Comparison of ENCODE assay signal across 14 cellular contexts in the genomic region with DNA sequence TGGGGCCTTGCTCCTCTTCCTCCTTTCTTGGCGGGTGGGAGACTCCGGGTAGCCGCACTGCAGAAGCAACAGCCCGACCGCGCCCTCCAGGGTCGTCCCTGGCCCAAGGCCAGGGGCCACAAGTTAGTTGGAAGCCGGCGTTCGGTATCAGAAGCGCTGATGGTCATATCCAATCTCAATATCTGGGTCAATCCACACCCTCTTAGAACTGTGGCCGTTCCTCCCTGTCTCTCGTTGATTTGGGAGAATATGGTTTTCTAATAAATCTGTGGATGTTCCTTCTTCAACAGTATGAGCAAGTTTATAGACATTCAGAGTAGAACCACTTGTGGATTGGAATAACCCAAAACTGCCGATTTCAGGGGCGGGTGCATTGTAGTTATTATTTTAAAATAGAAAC. TPM values are rescaled to one million over a fixed set of nuclear protein-coding genes. Genes with fewer than 3 reads are reported as not detected.
DNase-seq lines count a peak whose midpoint lies in the region; ATAC-seq and TF ChIP-seq lines count a peak whose summit lies in the region.
"Had no signal": no experiment of that assay in that cellular context is flagged by ENCODE, and none has a peak within 500 bp of the region (broad histone marks: within the 10 kb centered on the region; RNA-seq: fewer than 3 reads in every experiment).

No MANE protein-coding gene starts in this region.

- peaks cover 88% of the 10 kb centered on the region for H3K27me3 Mint-ChIP-seq in CD4-positive, alpha-beta T cell
- H3K27me3 Mint-ChIP-seq in activated naive CD8-positive, alpha-beta T cell treated with anti-CD3 and anti-CD28 coated beads, Interleukin-2, amount 10 ng/mL, durations not matched to agents 7 days and 5 days, result peaks cover 86% of the 10 kb centered on the region
- peaks cover 53 to 69% of the 10 kb centered on the region in 2 donors for H3K27me3 Mint-ChIP-seq in natural killer cell (ENCODE audit: low read depth in 2 of 2)

- peak overlapping the region; percentile 4 for H3K4me2 ChIP-seq in BLaER1
- H3K4me2 ChIP-seq: KMS-11 had no signal

- no peak overlapping the region for H3K27ac Mint-ChIP-seq in CD4-positive, alpha-beta T cell
- H3K27ac Mint-ChIP-seq in activated naive CD8-positive, alpha-beta T cell treated with anti-CD3 and anti-CD28 coated beads, Interleukin-2, amount 10 ng/mL, durations not matched to agents 7 days and 5 days, result peak overlapping the region; percentile 38
- peak overlapping the region; percentile 40 to 86 for H3K27ac Mint-ChIP-seq in natural killer cell
- H3K27ac Mint-ChIP-seq: mesothelial cell of epicardium had no signal

- CTCF ChIA-PET in CD4-positive, alpha-beta T cell (lab: Charles Lee), result no interaction called here

- H3K9me3 ChIP-seq in BLaER1, result peaks cover 67% of the 10 kb centered on the region
- no peaks in the 10 kb centered on the region for H3K9me3 ChIP-seq in CD4-positive, alpha-beta T cell (ENCODE audit: control insufficient read depth, low read length)
- H3K9me3 ChIP-seq: esophagus muscularis mucosa, ovary had no signal

- H3K4me1 Mint-ChIP-seq in CD4-positive, alpha-beta T cell (ENCODE audit: low read depth), result peaks cover 49% of the 10 kb centered on the region
- peaks cover 20% of the 10 kb centered on the region for H3K4me1 Mint-ChIP-seq in activated naive CD8-positive, alpha-beta T cell treated with anti-CD3 and anti-CD28 coated beads, Interleukin-2, amount 10 ng/mL, durations not matched to agents 7 days and 5 days
- peaks cover 42 to 48% of the 10 kb centered on the region in 2 donors for H3K4me1 Mint-ChIP-seq in natural killer cell

- ATAC-seq in CD4-positive, alpha-beta T cell (ENCODE audit: poor library complexity), result no peak
- ATAC-seq in activated naive CD8-positive, alpha-beta T cell treated with anti-CD3 and anti-CD28 coated beads, Interleukin-2, amount 10 ng/mL, durations not matched to agents 7 days and 5 days (ENCODE audit: low read depth), result no peak
- ATAC-seq in natural killer cell, result no peak
- no peak for ATAC-seq in GM21529 (IDR thresholded peaks at IDR 0.05; ENCODE audit: unreplicated experiment)

- intact Hi-C loops in CD4-positive, alpha-beta T cell (cut with DNase I, micrococcal nuclease), result no loop called here
- intact Hi-C loops in natural killer cell (cut with micrococcal nuclease), result loop anchor here (10.0 kb wide), 1 partner anchor 97 kb away; no protein-coding TSS in a partner anchor

- TF ChIP-seq CTCF in CD4-positive, alpha-beta T cell (IDR thresholded peaks at IDR 0.05), result no peak
- TF ChIP-seq CTCF in natural killer cell (IDR thresholded peaks at IDR 0.05), result no peak

- H3K36me3 Mint-ChIP-seq in CD4-positive, alpha-beta T cell (ENCODE audit: low read depth), result no peaks in the 10 kb centered on the region
- peaks cover 5% of the 10 kb centered on the region for H3K36me3 Mint-ChIP-seq in activated naive CD8-positive, alpha-beta T cell treated with anti-CD3 and anti-CD28 coated beads, Interleukin-2, amount 10 ng/mL, durations not matched to agents 7 days and 5 days
- H3K36me3 Mint-ChIP-seq in natural killer cell, result peaks cover 6% of the 10 kb centered on the region
- H3K36me3 Mint-ChIP-seq: mesothelial cell of epicardium had no signal

- H3K4me3 Mint-ChIP-seq in CD4-positive, alpha-beta T cell, result peak overlapping the region; percentile 48
- H3K4me3 Mint-ChIP-seq in activated naive CD8-positive, alpha-beta T cell treated with anti-CD3 and anti-CD28 coated beads, Interleukin-2, amount 10 ng/mL, durations not matched to agents 7 days and 5 days, result peak overlapping the region; percentile 35
- H3K4me3 Mint-ChIP-seq in natural killer cell, result peak overlapping the region; percentile 89
- H3K4me3 Mint-ChIP-seq: mesothelial cell of epicardium had no signal

- no peak overlapping the region for H3K4me3 ChIP-seq in BLaER1
- H3K4me3 ChIP-seq: ovary had no signal

- no peak overlapping the region for H3K27ac ChIP-seq in BLaER1
- H3K27ac ChIP-seq in CD4-positive, alpha-beta T cell (ENCODE audit: low read depth, low read length), result no peak overlapping the region
- H3K27ac ChIP-seq: esophagus muscularis mucosa, KMS-11, ovary had no signal

- no peaks in the 10 kb centered on the region for H3K36me3 ChIP-seq in BLaER1
- H3K36me3 ChIP-seq: esophagus muscularis mucosa, ovary had no signal

- H3K4me1 ChIP-seq in BLaER1, result peaks cover 15% of the 10 kb centered on the region; the same call in 1 of the 2 replicates

- DNase-seq in CD4-positive, alpha-beta T cell, result no peak
- peak; percentile 29 for DNase-seq in activated naive CD8-positive, alpha-beta T cell treated with anti-CD3 and anti-CD28 coated beads, Interleukin-2, amount 10 ng/mL, durations not matched to agents 7 days and 5 days
- DNase-seq in natural killer cell (no peak), DMS 273 treated with DMSO at 0.1 percent for 48 hours (lab: John Stamatoyannopoulos, UW) (no peak), ecto neural progenitor cell (ENCODE audit: low spot score) (no peak)
- DNase-seq: cortex of kidney, islet precursor cell, ovary, small intestine had no signal

- H3K27me3 ChIP-seq in BLaER1, result peaks cover 98% of the 10 kb centered on the region
- peaks cover 95% of the 10 kb centered on the region for H3K27me3 ChIP-seq in CD4-positive, alpha-beta T cell (ENCODE audit: control insufficient read depth, insufficient read depth, low read length)

- peaks cover 36% of the 10 kb centered on the region for H4K20me1 ChIP-seq in BLaER1

- no peaks in the 10 kb centered on the region for H3K9me3 Mint-ChIP-seq in CD4-positive, alpha-beta T cell
- no peaks in the 10 kb centered on the region for H3K9me3 Mint-ChIP-seq in activated naive CD8-positive, alpha-beta T cell treated with anti-CD3 and anti-CD28 coated beads, Interleukin-2, amount 10 ng/mL, durations not matched to agents 7 days and 5 days
- no peaks in the 10 kb centered on the region for H3K9me3 Mint-ChIP-seq in natural killer cell
- H3K9me3 Mint-ChIP-seq: mesothelial cell of epicardium had no signal

- POLR2A ChIA-PET in CD4-positive, alpha-beta T cell (lab: Charles Lee), result no interaction called here
- POLR2A ChIA-PET in activated naive CD8-positive, alpha-beta T cell treated with anti-CD3 and anti-CD28 coated beads, Interleukin-2, amount 10 ng/mL, durations not matched to agents 7 days and 5 days (lab: Charles Lee), result no interaction called here

- no peak overlapping the region for H3K9ac ChIP-seq in BLaER1
- H3K9ac ChIP-seq: KMS-11 had no signal

RNA-seq across cellular contexts. Expression of gene OLIG2, which starts 2.5 kb away (rescaled TPM):
- not detected for total RNA-seq in CD4-positive, alpha-beta T cell
- total RNA-seq in activated naive CD8-positive, alpha-beta T cell treated with anti-CD3 and anti-CD28 coated beads, Interleukin-2, amount 10 ng/mL, durations not matched to agents 7 days and 5 days, result not detected
- total RNA-seq in natural killer cell, result not detected
- total RNA-seq: esophagus muscularis mucosa, ovary had no signal

RNA-seq across cellular contexts. Expression of gene OLIG1, which starts 41.7 kb away (rescaled TPM):
- total RNA-seq in CD4-positive, alpha-beta T cell, result not detected
- not detected for total RNA-seq in activated naive CD8-positive, alpha-beta T cell treated with anti-CD3 and anti-CD28 coated beads, Interleukin-2, amount 10 ng/mL, durations not matched to agents 7 days and 5 days
- 1 to 10 TPM in 1 of 3 donors, under 1 TPM in 2; 0.47 to 1.4 (median 0.48) TPM for total RNA-seq in natural killer cell
- total RNA-seq: esophagus muscularis mucosa, mesothelial cell of epicardium, ovary had no signal

Comparison
In these comparisons a context has a peak if more than half of its experiments do, and no peak if none do; other contexts are left out.
1. H3K4me3 Mint-ChIP-seq: peak in every context shown above with its lines; median percentile 89 in natural killer cell; 48 in CD4-positive, alpha-beta T cell; 35 in activated naive CD8-positive, alpha-beta T cell treated with anti-CD3 and anti-CD28 coated beads, Interleukin-2, amount 10 ng/mL, durations not matched to agents 7 days and 5 days.